In genomic region chr1:3067671-3068399, GRCh38 we compare ENCODE assay signal across 14 cellular contexts. TPM values are rescaled to one million over a fixed set of nuclear protein-coding genes. Genes with fewer than 3 reads are reported as not detected.
DNase-seq lines count a peak whose midpoint lies in the region; ATAC-seq and TF ChIP-seq lines count a peak whose summit lies in the region.
"Had no signal": no experiment of that assay in that cellular context is flagged by ENCODE, and none has a peak within 500 bp of the region (broad histone marks: within the 10 kb centered on the region; RNA-seq: fewer than 3 reads in every experiment).

No MANE protein-coding gene starts in this region.

- CTCF ChIA-PET in CD8-positive, alpha-beta T cell (lab: Charles Lee), result no interaction called here

- DNase-seq in T-helper 17 cell (no peak), fibroblast of the aortic adventitia (ENCODE audit: low read depth) (no peak), testis (no peak), DMS114 treated with DMSO at 0.1 percent for 48 hours (lab: John Stamatoyannopoulos, UW; ENCODE audit: unreplicated experiment) (no peak), NK-92 (lab: John Stamatoyannopoulos, UW; ENCODE audit: unreplicated experiment) (no peak)
- peak in 1 of 10 donors; percentile 60 for DNase-seq in naive thymus-derived CD8-positive, alpha-beta T cell
- no peak for DNase-seq in CD8-positive, alpha-beta T cell
- DNase-seq: activated T-cell treated with anti-CD3 and anti-CD28 coated beads, Interleukin-2, amount 50 U/mL, for 72 hours; Caco-2; hippocampal formation; NCI-H2029 treated with DMSO at 0.1 percent for 48 hours; PC-9 had no signal

- H3K4me3 ChIP-seq in fibroblast of the aortic adventitia (ENCODE audit: low read depth, low read length), result peak overlapping the region; percentile 42
- peak overlapping the region; percentile 34 to 48 for H3K4me3 ChIP-seq in testis
- no peak overlapping the region for H3K4me3 ChIP-seq in CD8-positive, alpha-beta T cell (ENCODE audit: low read depth, low read length)
- H3K4me3 ChIP-seq: PC-9 had no signal

- peaks cover 23% of the 10 kb centered on the region for H3K4me1 ChIP-seq in testis
- H3K4me1 ChIP-seq in CD8-positive, alpha-beta T cell (ENCODE audit: insufficient read depth, low read length), result no peaks in the 10 kb centered on the region
- H3K4me1 ChIP-seq: Caco-2 had no signal

- no peak overlapping the region for H3K27ac Mint-ChIP-seq in T-helper 17 cell
- H3K27ac Mint-ChIP-seq in naive thymus-derived CD8-positive, alpha-beta T cell, result no peak overlapping the region
- no peak overlapping the region for H3K27ac Mint-ChIP-seq in CD8-positive, alpha-beta T cell
- H3K27ac Mint-ChIP-seq: activated T-cell treated with anti-CD3 and anti-CD28 coated beads, Interleukin-2, amount 50 U/mL, for 72 hours; dendritic cell treated with granulocyte-macrophage colony-stimulating factor and Interleukin-4, amounts not matched to agents 40 ng/mL and 50 ng/mL, for 4 days had no signal

- peak overlapping the region; percentile 39 for H3K4me3 Mint-ChIP-seq in T-helper 17 cell
- peak overlapping the region in 6 of 10 donors; percentile 19 to 56 (median 46) for H3K4me3 Mint-ChIP-seq in naive thymus-derived CD8-positive, alpha-beta T cell
- H3K4me3 Mint-ChIP-seq in CD8-positive, alpha-beta T cell, result no peak overlapping the region
- H3K4me3 Mint-ChIP-seq: dendritic cell treated with granulocyte-macrophage colony-stimulating factor and Interleukin-4, amounts not matched to agents 40 ng/mL and 50 ng/mL, for 4 days had no signal

- intact Hi-C loops in testis (cut with DNase I; ENCODE audit: low total_unique reads), result no loop called here
- intact Hi-C loops in CD8-positive, alpha-beta T cell (cut with DNase I, micrococcal nuclease), result no loop called here

- WGBS in testis, 2 donors, result 17 to 18% methylated on average over 23 to 70 of the region's 78 CpGs

- peaks cover 2% of the 10 kb centered on the region for H3K4me1 Mint-ChIP-seq in T-helper 17 cell
- H3K4me1 Mint-ChIP-seq in naive thymus-derived CD8-positive, alpha-beta T cell, result peaks cover 2 to 4% (median 2%) of the 10 kb centered on the region in 4 donors
- H3K4me1 Mint-ChIP-seq in CD8-positive, alpha-beta T cell (ENCODE audit: low read depth), result peaks cover 4% of the 10 kb centered on the region

- H3K36me3 ChIP-seq in testis (ENCODE audit: low read depth, missing control alignments), result no peaks in the 10 kb centered on the region
- no peaks in the 10 kb centered on the region for H3K36me3 ChIP-seq in CD8-positive, alpha-beta T cell (ENCODE audit: insufficient read depth, low read length)

- no peaks in the 10 kb centered on the region for H3K9me3 Mint-ChIP-seq in naive thymus-derived CD8-positive, alpha-beta T cell
- H3K9me3 Mint-ChIP-seq in CD8-positive, alpha-beta T cell, result no peaks in the 10 kb centered on the region
- H3K9me3 Mint-ChIP-seq: activated T-cell treated with anti-CD3 and anti-CD28 coated beads, Interleukin-2, amount 50 U/mL, for 72 hours; dendritic cell treated with granulocyte-macrophage colony-stimulating factor and Interleukin-4, amounts not matched to agents 40 ng/mL and 50 ng/mL, for 4 days had no signal

- no peaks in the 10 kb centered on the region for H3K27me3 ChIP-seq in testis
- peaks cover 10% of the 10 kb centered on the region for H3K27me3 ChIP-seq in CD8-positive, alpha-beta T cell (ENCODE audit: insufficient read depth, low read length)

- no peak for ATAC-seq in T-helper 17 cell
- no peak for ATAC-seq in naive thymus-derived CD8-positive, alpha-beta T cell
- no peak for ATAC-seq in HG03565 (IDR thresholded peaks at IDR 0.05; ENCODE audit: unreplicated experiment)
- ATAC-seq in CD8-positive, alpha-beta T cell, result no peak
- ATAC-seq: activated T-cell treated with anti-CD3 and anti-CD28 coated beads, Interleukin-2, amount 50 U/mL, for 72 hours had no signal

- H3K36me3 Mint-ChIP-seq in T-helper 17 cell (ENCODE audit: low read depth), result no peaks in the 10 kb centered on the region
- no peaks in the 10 kb centered on the region for H3K36me3 Mint-ChIP-seq in naive thymus-derived CD8-positive, alpha-beta T cell
- no peaks in the 10 kb centered on the region for H3K36me3 Mint-ChIP-seq in CD8-positive, alpha-beta T cell

- POLR2A ChIA-PET in naive thymus-derived CD8-positive, alpha-beta T cell (lab: Charles Lee), result no interaction called here
- POLR2A ChIA-PET in CD8-positive, alpha-beta T cell (lab: Charles Lee), result no interaction called here

- H3K27ac ChIP-seq in testis, result no peak overlapping the region
- H3K27ac ChIP-seq in CD8-positive, alpha-beta T cell (ENCODE audit: low read depth, low read length), result no peak overlapping the region
- H3K27ac ChIP-seq: PC-9 had no signal

- H3K9me3 ChIP-seq in T-helper 17 cell (ENCODE audit: control insufficient read depth, low read length, poor library complexity, severe bottlenecking) (no peaks in the 10 kb centered on the region), testis (no peaks in the 10 kb centered on the region)
- H3K9me3 ChIP-seq in CD8-positive, alpha-beta T cell (ENCODE audit: low read length), result no peaks in the 10 kb centered on the region
- H3K9me3 ChIP-seq: Caco-2 had no signal

- TF ChIP-seq CTCF in fibroblast of the aortic adventitia (IDR thresholded peaks at IDR 0.05; ENCODE audit: insufficient read depth, low read length) (no peak), testis (IDR thresholded peaks at IDR 0.05) (no peak)
- no peak for TF ChIP-seq CTCF in CD8-positive, alpha-beta T cell (IDR thresholded peaks at IDR 0.05)

- no peak for TF ChIP-seq POLR2A in testis (IDR thresholded peaks at IDR 0.05)

- H3K27me3 Mint-ChIP-seq in T-helper 17 cell, result peaks cover 11% of the 10 kb centered on the region
- peaks cover 3 to 39% (median 8%) of the 10 kb centered on the region in 5 donors for H3K27me3 Mint-ChIP-seq in naive thymus-derived CD8-positive, alpha-beta T cell
- peaks cover 14% of the 10 kb centered on the region for H3K27me3 Mint-ChIP-seq in CD8-positive, alpha-beta T cell (ENCODE audit: low read depth)

RNA-seq across cellular contexts. Expression of gene PRDM16, which starts 1.2 kb away (rescaled TPM):
- total RNA-seq in T-helper 17 cell, result not detected
- total RNA-seq in fibroblast of the aortic adventitia (ENCODE audit: low replicate concordance), result 0.98 and 11.3 TPM in 2 replicates
- total RNA-seq in naive thymus-derived CD8-positive, alpha-beta T cell, result not detected
- polyA plus RNA-seq in naive thymus-derived CD8-positive, alpha-beta T cell, result not detected
- total RNA-seq in testis, result 1 to 10 TPM; 4.7 to 5.6 TPM
- polyA plus RNA-seq in testis (ENCODE audit: insufficient read depth, low read depth, low replicate concordance), result 2.1 TPM
- total RNA-seq in CD8-positive, alpha-beta T cell, result not detected
- total RNA-seq: PC-9 had no signal

RNA-seq across cellular contexts. Expression of gene ACTRT2, which starts 46.6 kb away (rescaled TPM):
- total RNA-seq in T-helper 17 cell (not detected), fibroblast of the aortic adventitia (ENCODE audit: low replicate concordance) (not detected in 2 replicates), testis (100 to 1,000 TPM in 1 of 2 donors, 10 to 100 TPM in 1; 64.2 to 143 TPM)
- not detected for total RNA-seq in naive thymus-derived CD8-positive, alpha-beta T cell
- polyA plus RNA-seq in naive thymus-derived CD8-positive, alpha-beta T cell, result not detected
- polyA plus RNA-seq in testis (ENCODE audit: insufficient read depth, low read depth, low replicate concordance), result 183 TPM
- total RNA-seq in CD8-positive, alpha-beta T cell, result not detected
- total RNA-seq: activated T-cell treated with anti-CD3 and anti-CD28 coated beads, Interleukin-2, amount 50 U/mL, for 72 hours; Caco-2; PC-9 had no signal

Comparison
In these comparisons a context has a peak if more than half of its experiments do, and no peak if none do; other contexts are left out.
1. RNA of gene ACTRT2, which starts 46.6 kb away (total RNA-seq): 64.2 to 143 TPM in testis; not detected in T-helper 17 cell, not detected in fibroblast of the aortic adventitia, not detected in naive thymus-derived CD8-positive, alpha-beta T cell and not detected in CD8-positive, alpha-beta T cell; every median in the first group is over 10 times any median in the second.